ENCODE assay signal across 21 cellular contexts in genomic region chr2:118388771-118389170, GRCh38.
DNase-seq lines count a peak whose midpoint lies in the region; ATAC-seq lines count a peak whose summit lies in the region.
"Had no signal": no experiment of that assay in that cellular context is flagged by ENCODE, and none has a peak within 500 bp of the region (broad histone marks: within the 10 kb centered on the region; RNA-seq: fewer than 3 reads in every experiment).

No MANE protein-coding gene starts in this region.

- ATAC-seq in GM18498 (IDR thresholded peaks at IDR 0.05; ENCODE audit: unreplicated experiment) (no peak), GM18520 (IDR thresholded peaks at IDR 0.05; ENCODE audit: unreplicated experiment) (no peak), GM21737 (IDR thresholded peaks at IDR 0.05; ENCODE audit: unreplicated experiment) (no peak)
- ATAC-seq: activated CD8-positive, alpha-beta T cell treated with anti-CD3 and anti-CD28 coated beads for 36 hours; gastroesophageal sphincter; K562; lower lobe of right lung; natural killer cell treated with Interleukin-12 subunit alpha and Interleukin-12 subunit beta and Interleukin-15 and Interleukin-18, amount 100 ng/mL, for 72 hours; psoas muscle had no signal

- peak; percentile 50 for DNase-seq in AG08396 (ENCODE audit: low spot score)
- DNase-seq in HT1080 (ENCODE audit: low read depth): peak; percentile 62
- DNase-seq in epithelial cell of prostate (ENCODE audit: low read depth, low spot score): no peak
- peak; percentile 40 for DNase-seq in mucosa of gallbladder (ENCODE audit: low spot score)
- DNase-seq in NCI-H2029 treated with DMSO at 0.1 percent for 48 hours (lab: John Stamatoyannopoulos, UW): no peak
- DNase-seq: activated CD8-positive, alpha-beta T cell treated with anti-CD3 and anti-CD28 coated beads for 36 hours; activated naive CD8-positive, alpha-beta T cell treated with anti-CD3 and anti-CD28 coated beads for 36 hours; effector CD4-positive, alpha-beta T cell; HFFc6; lower lobe of right lung; NCI-H1105; NCI-H748 treated with DMSO at 0.1 percent for 48 hours; Peyer's patch; psoas muscle had no signal

- peak overlapping the region; percentile 91 for H3K27ac ChIP-seq in epithelial cell of prostate
- H3K27ac ChIP-seq: gastroesophageal sphincter, lower lobe of right lung, Peyer's patch, psoas muscle, VCaP had no signal

Comparison
In these comparisons a context has a peak if more than half of its experiments do, and no peak if none do; other contexts are left out.
1. DNase-seq: peak in AG08396 (single experiment), HT1080 (single experiment) and mucosa of gallbladder (single experiment); none in epithelial cell of prostate (single experiment) and NCI-H2029 treated with DMSO at 0.1 percent for 48 hours (single experiment).